In the genomic region with DNA sequence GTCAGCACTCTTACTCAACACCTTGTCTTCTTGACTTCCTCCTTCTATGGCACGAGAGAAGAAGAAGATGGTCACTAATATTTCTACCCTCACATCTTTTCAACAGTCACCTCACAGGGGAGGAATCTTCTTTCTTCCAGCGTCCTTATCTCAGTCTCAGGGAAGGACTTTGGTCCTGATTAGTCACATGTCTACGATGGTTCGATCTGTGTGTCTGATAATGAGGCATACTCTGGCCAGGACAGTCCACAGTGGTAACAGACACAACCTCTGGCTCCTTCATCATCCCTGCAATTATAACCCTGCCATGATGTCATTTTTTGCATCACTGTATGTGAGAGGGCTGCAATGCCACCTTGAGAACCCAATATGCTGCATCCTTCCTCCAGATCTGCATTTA, we compare ENCODE assay signal across 28 cellular contexts. TPM values are rescaled to one million over a fixed set of nuclear protein-coding genes. Genes with fewer than 3 reads are reported as not detected.
"Had no signal": no experiment of that assay in that cellular context is flagged by ENCODE, and none has a peak within 500 bp of the region (broad histone marks: within the 10 kb centered on the region; RNA-seq: fewer than 3 reads in every experiment).

No MANE protein-coding gene starts in this region.

- H3K36me3 ChIP-seq: ascending aorta had no signal

- H3K27ac Mint-ChIP-seq: activated B cell treated with CpG ODN at 0.5 μM for 24 hours; activated CD4-positive, alpha-beta T cell treated with anti-CD3 and anti-CD28 coated beads, Interleukin-2, amount 10 ng/mL, durations not matched to agents 24 days and 14 days; activated CD8-positive, alpha-beta memory T cell treated with anti-CD3 and anti-CD28 coated beads, Interleukin-2, amount 10 ng/mL, durations not matched to agents 7 days and 5 days; activated naive CD4-positive, alpha-beta T cell treated with anti-CD3 and anti-CD28 coated beads, Interleukin-2, amount 50 U/mL, for 72 hours; activated naive CD8-positive, alpha-beta T cell treated with anti-CD3 and anti-CD28 coated beads, Interleukin-2, amount 50 U/mL, for 24 hours; activated T-cell treated with anti-CD3 and anti-CD28 coated beads, Interleukin-2, amount 50 U/mL, for 24 hours; activated T-helper 1 cell treated with anti-CD3 and anti-CD28 coated beads, Interleukin-12 subunit alpha, Interleukin-12 subunit beta, Interleukin-2, Interleukin-4 antibody, amounts not matched to agents 30 ng/mL and 10 ng/mL and 1 ng/mL, durations not matched to agents 14 hours and 24 hours and 36 hours had no signal

- H3K9me3 Mint-ChIP-seq: activated B cell treated with CpG ODN at 0.5 μM for 24 hours; activated T-helper 1 cell treated with anti-CD3 and anti-CD28 coated beads, Interleukin-12 subunit alpha, Interleukin-12 subunit beta, Interleukin-2, Interleukin-4 antibody, amounts not matched to agents 30 ng/mL and 10 ng/mL and 1 ng/mL, durations not matched to agents 14 hours and 24 hours and 36 hours had no signal

- H3K27ac ChIP-seq: ascending aorta, body of pancreas had no signal

- H3K4me3 Mint-ChIP-seq: activated B cell treated with CpG ODN at 0.5 μM for 24 hours; activated CD4-positive, alpha-beta T cell treated with anti-CD3 and anti-CD28 coated beads, Interleukin-2, amount 10 ng/mL, durations not matched to agents 24 days and 14 days; activated CD8-positive, alpha-beta memory T cell treated with anti-CD3 and anti-CD28 coated beads, Interleukin-2, amount 10 ng/mL, durations not matched to agents 7 days and 5 days; activated naive CD8-positive, alpha-beta T cell treated with anti-CD3 and anti-CD28 coated beads, Interleukin-2, amount 50 U/mL, for 24 hours; activated T-cell treated with anti-CD3 and anti-CD28 coated beads, Interleukin-2, amount 50 U/mL, for 24 hours; activated T-helper 1 cell treated with anti-CD3 and anti-CD28 coated beads, Interleukin-12 subunit alpha, Interleukin-12 subunit beta, Interleukin-2, Interleukin-4 antibody, amounts not matched to agents 30 ng/mL and 10 ng/mL and 1 ng/mL, durations not matched to agents 14 hours and 24 hours and 36 hours had no signal

- DNase-seq: activated B cell treated with CpG ODN at 0.5 μM for 24 hours; activated CD4-positive, alpha-beta T cell treated with anti-CD3 and anti-CD28 coated beads for 1 hour; activated CD4-positive, alpha-beta T cell treated with anti-CD3 and anti-CD28 coated beads, Interleukin-2, amount 10 ng/mL, durations not matched to agents 24 days and 14 days; activated CD4-positive, alpha-beta T cell treated with anti-CD3 and anti-CD28 coated beads, Interleukin-2, amount 50 U/mL, for 48 hours; activated CD8-positive, alpha-beta memory T cell treated with anti-CD3 and anti-CD28 coated beads, Interleukin-2, amount 10 ng/mL, durations not matched to agents 7 days and 5 days; activated effector memory CD4-positive, alpha-beta T cell treated with anti-CD3 and anti-CD28 coated beads, Interleukin-2, amount 50 U/mL, for 16 hours; activated naive CD4-positive, alpha-beta T cell treated with Interleukin-2 at 50 U/mL for 16 hours; activated naive CD8-positive, alpha-beta T cell treated with anti-CD3 and anti-CD28 coated beads, Interleukin-2, amount 50 U/mL, for 24 hours; activated T-cell treated with anti-CD3 and anti-CD28 coated beads, Interleukin-2, amount 50 U/mL, for 24 hours; amniotic stem cell; body of pancreas; central memory CD4-positive, alpha-beta T cell; Karpas-422; MM.1S; NCI-H1092 treated with DMSO at 0.1 percent for 48 hours; NCI-H1417 treated with DMSO at 0.1 percent for 48 hours; NCI-H1694 treated with DMSO at 0.1 percent for 48 hours; NCI-H2029 treated with DMSO at 0.1 percent for 48 hours; NCI-H345; NCI-H510A treated with DMSO at 0.1 percent for 48 hours; NCI-H69; SIG-M5; T-helper 1 cell had no signal

- H3K4me1 ChIP-seq: ascending aorta, body of pancreas had no signal

- H3K4me1 Mint-ChIP-seq: activated B cell treated with CpG ODN at 0.5 μM for 24 hours; activated CD4-positive, alpha-beta T cell treated with anti-CD3 and anti-CD28 coated beads, Interleukin-2, amount 10 ng/mL, durations not matched to agents 24 days and 14 days; activated CD8-positive, alpha-beta memory T cell treated with anti-CD3 and anti-CD28 coated beads, Interleukin-2, amount 10 ng/mL, durations not matched to agents 7 days and 5 days; activated naive CD8-positive, alpha-beta T cell treated with anti-CD3 and anti-CD28 coated beads, Interleukin-2, amount 50 U/mL, for 24 hours had no signal

- H3K36me3 Mint-ChIP-seq: activated CD8-positive, alpha-beta memory T cell treated with anti-CD3 and anti-CD28 coated beads, Interleukin-2, amount 10 ng/mL, durations not matched to agents 7 days and 5 days; activated naive CD4-positive, alpha-beta T cell treated with anti-CD3 and anti-CD28 coated beads, Interleukin-2, amount 50 U/mL, for 72 hours had no signal

- H3K27me3 ChIP-seq: ascending aorta, body of pancreas had no signal

- H3K9me3 ChIP-seq: ascending aorta, body of pancreas had no signal

- H3K4me3 ChIP-seq: ascending aorta, body of pancreas had no signal

RNA-seq across cellular contexts. Expression of gene RGS6, which starts 15.9 kb away (rescaled TPM):
- total RNA-seq: activated B cell treated with CpG ODN at 0.5 μM for 24 hours, bronchial epithelial cell, RPMI7951 had no signal
